Comparison of ENCODE assay signal across 10 cellular contexts in genomic region chr19:16094360-16095070, GRCh38. TPM values are rescaled to one million over a fixed set of nuclear protein-coding genes. Genes with fewer than 3 reads are reported as not detected.
DNase-seq lines count a peak whose midpoint lies in the region; ATAC-seq and TF ChIP-seq lines count a peak whose summit lies in the region.
"Had no signal": no experiment of that assay in that cellular context is flagged by ENCODE, and none has a peak within 500 bp of the region (broad histone marks: within the 10 kb centered on the region; RNA-seq: fewer than 3 reads in every experiment).

No MANE protein-coding gene starts in this region.

- intact Hi-C loops in left ventricle myocardium inferior (cut with micrococcal nuclease), result no loop called here
- intact Hi-C loops in left ventricle myocardium superior (cut with micrococcal nuclease), result no loop called here
- intact Hi-C loops in vagina (cut with DNase I), result no loop called here

- H3K27ac Mint-ChIP-seq in mesothelial cell of epicardium, result peak overlapping the region; percentile 85
- H3K27ac Mint-ChIP-seq in WTC11, result no peak overlapping the region

- H3K36me3 ChIP-seq in left ventricle myocardium inferior, result peaks cover 100% of the 10 kb centered on the region
- peaks cover 95% of the 10 kb centered on the region for H3K36me3 ChIP-seq in brain microvascular endothelial cell (replicated peaks)
- peaks cover 2% of the 10 kb centered on the region for H3K36me3 ChIP-seq in urinary bladder (ENCODE audit: insufficient read depth)
- H3K36me3 ChIP-seq in vagina, result peaks cover 5 to 98% of the 10 kb centered on the region in 2 donors

- H3K9me3 Mint-ChIP-seq in mesothelial cell of epicardium, result no peaks in the 10 kb centered on the region
- H3K9me3 Mint-ChIP-seq in WTC11, result no peaks in the 10 kb centered on the region

- H3K9me3 ChIP-seq in left ventricle myocardium inferior (replicated peaks), result no peaks in the 10 kb centered on the region
- no peaks in the 10 kb centered on the region for H3K9me3 ChIP-seq in vagina

- H3K36me3 Mint-ChIP-seq in mesothelial cell of epicardium (peaks cover 60% of the 10 kb centered on the region), WTC11 (peaks cover 88% of the 10 kb centered on the region)

- TF ChIP-seq POLR2A in vagina (IDR thresholded peaks at IDR 0.05), result no peak

- no peaks in the 10 kb centered on the region for H3K4me1 ChIP-seq in left ventricle myocardium inferior
- H3K4me1 ChIP-seq in urinary bladder (ENCODE audit: insufficient read depth), result no peaks in the 10 kb centered on the region
- peaks cover 35% of the 10 kb centered on the region for H3K4me1 ChIP-seq in vagina

- 60% methylated on average over 10 of the region's 10 CpGs for WGBS in urinary bladder

- H3K4me3 ChIP-seq in left ventricle myocardium inferior, result no peak overlapping the region
- no peak overlapping the region for H3K4me3 ChIP-seq in brain microvascular endothelial cell (ENCODE audit: low read depth, low read length)
- H3K4me3 ChIP-seq in urinary bladder (ENCODE audit: low read depth, low read length), result no peak overlapping the region
- H3K4me3 ChIP-seq in vagina, result no peak overlapping the region

- ATAC-seq in left ventricle myocardium superior, result no peak
- ATAC-seq in WTC11, result no peak

- H3K27ac ChIP-seq in left ventricle myocardium inferior (replicated peaks), result peak overlapping the region; percentile 52
- H3K27ac ChIP-seq in brain microvascular endothelial cell, result peak overlapping the region; percentile 46
- peak overlapping the region; percentile 38 for H3K27ac ChIP-seq in urinary bladder (ENCODE audit: low read depth)
- no peak overlapping the region for H3K27ac ChIP-seq in vagina

- POLR2A ChIA-PET in WTC11 (lab: Charles Lee), result interaction anchor here (0.7 to 1.6 kb wide), 2 partner anchors 18 to 25 kb away, joined by 3 to 8 read pairs; partner anchors contain the start of gene TPM4

- TF ChIP-seq CTCF in left ventricle myocardium inferior (IDR thresholded peaks at IDR 0.05; ENCODE audit: borderline replicate concordance), result no peak
- TF ChIP-seq CTCF in brain microvascular endothelial cell (IDR thresholded peaks at IDR 0.05; ENCODE audit: low read depth, low read length, missing control alignments), result no peak
- TF ChIP-seq CTCF in mesothelial cell of epicardium (IDR thresholded peaks at IDR 0.05; ENCODE audit: unreplicated experiment), result no peak
- no peak for TF ChIP-seq CTCF in vagina (IDR thresholded peaks at IDR 0.05)
- TF ChIP-seq CTCF in WTC11 (IDR thresholded peaks at IDR 0.05), result no peak

- H3K27me3 ChIP-seq in left ventricle myocardium inferior (ENCODE audit: low read depth), result no peaks in the 10 kb centered on the region
- no peaks in the 10 kb centered on the region for H3K27me3 ChIP-seq in brain microvascular endothelial cell (replicated peaks)
- no peaks in the 10 kb centered on the region for H3K27me3 ChIP-seq in vagina

- CTCF ChIA-PET in WTC11 (lab: Charles Lee), result interaction anchor here (0.5 to 3.6 kb wide), 6 partner anchors 12 to 157 kb away, joined by 3 to 9 read pairs (median 4); partner anchors contain the start of gene FAM32A

- H3K27me3 Mint-ChIP-seq in mesothelial cell of epicardium (ENCODE audit: low read depth), result no peaks in the 10 kb centered on the region
- no peaks in the 10 kb centered on the region for H3K27me3 Mint-ChIP-seq in WTC11 (ENCODE audit: low read depth)

- H3K4me3 Mint-ChIP-seq in mesothelial cell of epicardium (no peak overlapping the region), WTC11 (no peak overlapping the region)

- in situ Hi-C loops in brain microvascular endothelial cell (cut with HindIII; ENCODE audit: low pct_ligation_motif_present, low sequenced_read_pairs), result no loop called here

- peaks cover 37% of the 10 kb centered on the region for H3K4me1 Mint-ChIP-seq in mesothelial cell of epicardium
- no peaks in the 10 kb centered on the region for H3K4me1 Mint-ChIP-seq in WTC11

- DNase-seq in left ventricle myocardium inferior (no peak), left ventricle myocardium superior (no peak), brain microvascular endothelial cell (no peak), mesothelial cell of epicardium (ENCODE audit: low spot score in 2 of 2, unreplicated experiment in 2 of 2) (no peak), vagina (ENCODE audit: extremely low spot score in 2 of 2) (no peak), islet precursor cell (no peak), WTC11 (ENCODE audit: low spot score) (no peak)
- DNase-seq: NCI-H524 treated with DMSO at 0.1 percent for 48 hours had no signal

TF ChIP-seq in WTC11, 78 proteins besides CTCF, POLR2A, EP300 and RAD21:
- TF ChIP-seq ERG (CRISPR knock-in tag; IDR thresholded peaks at IDR 0.05) (no peak), RORB (CRISPR knock-in tag; IDR thresholded peaks at IDR 0.05) (no peak), STAT6 (CRISPR knock-in tag; conservative IDR thresholded peaks at IDR 0.05; ENCODE audit: low read depth) (no peak), ZNF121 (CRISPR knock-in tag; IDR thresholded peaks at IDR 0.05) (no peak)
TF ChIP-seq in WTC11: peak in this region for 0.

RNA-seq across cellular contexts. Expression of gene RAB8A, which starts 17.2 kb away (rescaled TPM):
- 17.7 TPM for total RNA-seq in left ventricle myocardium inferior
- 16.4 TPM for total RNA-seq in left ventricle myocardium superior
- total RNA-seq in mesothelial cell of epicardium, result 65.6 to 70.3 TPM (median 69.4 TPM) in 3 replicates
- 69.5 TPM for total RNA-seq in urinary bladder
- polyA plus RNA-seq in urinary bladder, result 43.6 TPM
- total RNA-seq in vagina, result 30.4 TPM
- 68.4 to 81.8 TPM (median 74.0 TPM) in 3 replicates for total RNA-seq in WTC11 (2021)

RNA-seq across cellular contexts. Expression of gene TPM4, which starts 18.2 kb away (rescaled TPM):
- total RNA-seq in left ventricle myocardium inferior (69.6 TPM), left ventricle myocardium superior (72.6 TPM), mesothelial cell of epicardium (561 to 582 TPM (median 564 TPM) in 3 replicates), urinary bladder (438 TPM), vagina (409 TPM), WTC11 (2021) (302 to 327 TPM (median 323 TPM) in 3 replicates)
- polyA plus RNA-seq in urinary bladder, result 424 TPM

RNA-seq across cellular contexts. Expression of gene HSH2D, which starts 49.0 kb away (rescaled TPM):
- total RNA-seq in left ventricle myocardium inferior (0.16 TPM), left ventricle myocardium superior (0.37 TPM), mesothelial cell of epicardium (0.27 to 0.38 TPM (median 0.32 TPM) in 3 replicates), urinary bladder (2.4 TPM), vagina (0.74 TPM), WTC11 (2021) (1.6 to 3.2 TPM (median 3.0 TPM) in 3 replicates)
- polyA plus RNA-seq in urinary bladder, result 1.9 TPM
- polyA plus RNA-seq: BJ had no signal
